In the genomic region with DNA sequence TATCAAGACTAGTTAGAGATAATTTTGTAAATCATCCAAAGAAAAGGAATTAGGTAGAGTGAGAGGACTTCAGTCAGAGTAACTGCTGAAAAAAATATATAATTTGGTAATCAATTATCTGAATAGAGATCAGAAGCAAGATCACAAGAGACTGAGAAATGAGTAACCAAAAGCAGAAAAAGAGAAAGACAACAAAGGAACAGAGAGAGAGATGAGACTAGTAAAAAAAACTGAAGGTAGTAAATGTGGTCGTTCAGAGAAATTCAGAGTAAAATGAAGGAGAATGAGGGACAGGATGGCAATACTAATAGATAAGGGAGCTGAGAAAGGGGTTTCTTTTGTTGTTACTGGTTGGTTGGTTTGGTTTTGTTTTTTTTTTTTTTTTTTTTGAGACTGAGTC, we compare ENCODE assay signal across 17 cellular contexts. TPM values are rescaled to one million over a fixed set of nuclear protein-coding genes. Genes with fewer than 3 reads are reported as not detected.
DNase-seq lines count a peak whose midpoint lies in the region; ATAC-seq, FAIRE-seq and TF ChIP-seq lines count a peak whose summit lies in the region.
"Had no signal": no experiment of that assay in that cellular context is flagged by ENCODE, and none has a peak within 500 bp of the region (broad histone marks: within the 10 kb centered on the region; RNA-seq: fewer than 3 reads in every experiment).

No MANE protein-coding gene starts in this region.

- no peaks in the 10 kb centered on the region for H3K36me3 ChIP-seq in pancreas

- no TSS peak for BruUV-seq in Calu3 (replicated peaks; lab: Mats Ljungman, UMichigan)

- WGBS in pancreas, 2 donors: 74 to 86% methylated on average over 1 of the region's 1 CpG

- no peak overlapping the region for H3K4me3 ChIP-seq in pancreas
- H3K4me3 ChIP-seq: A549 had no signal

- TF ChIP-seq CTCF in Calu3 (IDR thresholded peaks at IDR 0.05; ENCODE audit: unreplicated experiment): no peak
- TF ChIP-seq CTCF in osteocyte (IDR thresholded peaks at IDR 0.05): no peak
- TF ChIP-seq CTCF in pancreas (IDR thresholded peaks at IDR 0.05): no peak

- peak overlapping the region; percentile 14 for H3K27ac Mint-ChIP-seq in Calu3 (ENCODE audit: unreplicated experiment)
- peak overlapping the region; percentile 76 for H3K27ac Mint-ChIP-seq in activated T-helper 17 cell treated with anti-CD3 and anti-CD28 coated beads, Interleukin-2, amount 50 U/mL, for 72 hours
- H3K27ac Mint-ChIP-seq in osteocyte (ENCODE audit: unreplicated experiment): peak overlapping the region; percentile 33

- FAIRE-seq in pancreas (lab: Jason Lieb, UNC) (no peak), urothelium cell line (lab: Jason Lieb, UNC) (no peak)
- FAIRE-seq: A549 had no signal

- H3K27ac ChIP-seq in pancreas: no peak overlapping the region
- H3K27ac ChIP-seq: A549 had no signal

- no peaks in the 10 kb centered on the region for H3K9me3 ChIP-seq in pancreas
- H3K9me3 ChIP-seq: A549 had no signal

- peaks cover 4% of the 10 kb centered on the region for H3K36me3 Mint-ChIP-seq in activated T-cell treated with anti-CD3 and anti-CD28 coated beads, Interleukin-2, amount 50 U/mL, for 4 hours (ENCODE audit: insufficient read depth)
- peaks cover 9% of the 10 kb centered on the region for H3K36me3 Mint-ChIP-seq in Calu3 (ENCODE audit: insufficient read depth, unreplicated experiment)
- peaks cover 15% of the 10 kb centered on the region for H3K36me3 Mint-ChIP-seq in activated T-helper 17 cell treated with anti-CD3 and anti-CD28 coated beads, Interleukin-2, amount 50 U/mL, for 72 hours (ENCODE audit: low read depth)
- no peaks in the 10 kb centered on the region for H3K36me3 Mint-ChIP-seq in osteocyte (ENCODE audit: unreplicated experiment)

- no peaks in the 10 kb centered on the region for H3K9me3 Mint-ChIP-seq in activated T-cell treated with anti-CD3 and anti-CD28 coated beads, Interleukin-2, amount 50 U/mL, for 4 hours
- H3K9me3 Mint-ChIP-seq in Calu3 (ENCODE audit: low read depth, unreplicated experiment) (no peaks in the 10 kb centered on the region), osteocyte (ENCODE audit: unreplicated experiment) (no peaks in the 10 kb centered on the region)
- no peaks in the 10 kb centered on the region for H3K9me3 Mint-ChIP-seq in activated T-helper 17 cell treated with anti-CD3 and anti-CD28 coated beads, Interleukin-2, amount 50 U/mL, for 72 hours

- intact Hi-C loops in Calu3 (cut with micrococcal nuclease; ENCODE audit: unreplicated experiment) (no loop called here), pancreas (cut with DNase I) (no loop called here)

- no peak for DNase-seq in activated T-cell treated with anti-CD3 and anti-CD28 coated beads, Interleukin-2, amount 50 U/mL, for 4 hours
- DNase-seq in activated T-cell treated with anti-CD3 and anti-CD28 coated beads, Interleukin-2, amount 50 U/mL, for 1 hour: no peak
- DNase-seq in Calu3 (no peak), osteocyte (ENCODE audit: extremely low spot score, unreplicated experiment) (no peak), pancreas (no peak), urothelium cell line (ENCODE audit: low spot score) (no peak)
- DNase-seq: C1 segment of cervical spinal cord, COR-L47, DMS153, KBM-7, NCI-H1417 treated with DMSO at 0.1 percent for 48 hours, NCI-H2029, NCI-H748 treated with DMSO at 0.1 percent for 48 hours, OCI-M1, RPMI8226 had no signal

- peaks cover 28% of the 10 kb centered on the region for H3K4me1 Mint-ChIP-seq in activated T-cell treated with anti-CD3 and anti-CD28 coated beads, Interleukin-2, amount 50 U/mL, for 4 hours (ENCODE audit: low read depth)
- H3K4me1 Mint-ChIP-seq in Calu3 (ENCODE audit: low read depth, unreplicated experiment) (peaks cover 44% of the 10 kb centered on the region), osteocyte (ENCODE audit: unreplicated experiment) (peaks cover 50% of the 10 kb centered on the region)
- H3K4me1 Mint-ChIP-seq in activated T-helper 17 cell treated with anti-CD3 and anti-CD28 coated beads, Interleukin-2, amount 50 U/mL, for 72 hours: peaks cover 20% of the 10 kb centered on the region

- no peak overlapping the region for H3K4me3 Mint-ChIP-seq in activated T-cell treated with anti-CD3 and anti-CD28 coated beads, Interleukin-2, amount 50 U/mL, for 4 hours
- H3K4me3 Mint-ChIP-seq in Calu3 (ENCODE audit: low read depth, unreplicated experiment): no peak overlapping the region
- H3K4me3 Mint-ChIP-seq in activated T-helper 17 cell treated with anti-CD3 and anti-CD28 coated beads, Interleukin-2, amount 50 U/mL, for 72 hours: peak overlapping the region; percentile 5
- no peak overlapping the region for H3K4me3 Mint-ChIP-seq in osteocyte (ENCODE audit: unreplicated experiment)

- peak; percentile 18 to 46 for ATAC-seq in activated T-cell treated with anti-CD3 and anti-CD28 coated beads, Interleukin-2, amount 50 U/mL, for 4 hours
- peak; percentile 66 for ATAC-seq in activated T-helper 17 cell treated with anti-CD3 and anti-CD28 coated beads, Interleukin-2, amount 50 U/mL, for 72 hours (replicated peaks)
- ATAC-seq in pancreas: no peak
- ATAC-seq: A549 had no signal

- CTCF ChIA-PET in Calu3 (lab: Charles Lee): no interaction called here

- no peaks in the 10 kb centered on the region for H3K27me3 Mint-ChIP-seq in activated T-cell treated with anti-CD3 and anti-CD28 coated beads, Interleukin-2, amount 50 U/mL, for 4 hours (ENCODE audit: low read depth)
- H3K27me3 Mint-ChIP-seq in Calu3 (ENCODE audit: unreplicated experiment) (no peaks in the 10 kb centered on the region), osteocyte (ENCODE audit: unreplicated experiment) (no peaks in the 10 kb centered on the region)
- H3K27me3 Mint-ChIP-seq in activated T-helper 17 cell treated with anti-CD3 and anti-CD28 coated beads, Interleukin-2, amount 50 U/mL, for 72 hours: no peaks in the 10 kb centered on the region

- H3K4me1 ChIP-seq in pancreas: peaks cover 0 to 5% (median 0%) of the 10 kb centered on the region in 3 donors

- H3K27me3 ChIP-seq in pancreas: no peaks in the 10 kb centered on the region

RNA-seq across cellular contexts. Expression of a gene that starts 16.5 kb away (rescaled TPM):
- total RNA-seq in activated T-cell treated with anti-CD3 and anti-CD28 coated beads, Interleukin-2, amount 50 U/mL, for 4 hours: 10 to 100 TPM; 19.0 to 19.7 (median 19.7) TPM
- total RNA-seq in Calu3 (2022) (25.9 and 29.3 TPM in 2 replicates), osteocyte (27.0 and 27.2 TPM in 2 replicates), pancreas (10 to 100 TPM in 2 of 6 donors, 1 to 10 TPM in 4; 6.9 to 16.2 (median 8.7) TPM)
- 10 to 100 TPM; 25.5 to 29.6 TPM for total RNA-seq in activated T-helper 17 cell treated with anti-CD3 and anti-CD28 coated beads, Interleukin-2, amount 50 U/mL, for 72 hours
- polyA plus RNA-seq in pancreas: 1 to 10 TPM; 1.8 to 3.0 TPM

Comparison
In these comparisons a context has a peak if more than half of its experiments do, and no peak if none do; other contexts are left out.
1. ATAC-seq: peak in activated T-cell treated with anti-CD3 and anti-CD28 coated beads, Interleukin-2, amount 50 U/mL, for 4 hours (2 of 2) and activated T-helper 17 cell treated with anti-CD3 and anti-CD28 coated beads, Interleukin-2, amount 50 U/mL, for 72 hours (single experiment); none in pancreas (0 of 4).
2. H3K27ac Mint-ChIP-seq: peak in every context shown above with its lines; median percentile 76 in activated T-helper 17 cell treated with anti-CD3 and anti-CD28 coated beads, Interleukin-2, amount 50 U/mL, for 72 hours; 33 in osteocyte; 14 in Calu3.